ENCODE assay signal across 19 cellular contexts in the genomic region with DNA sequence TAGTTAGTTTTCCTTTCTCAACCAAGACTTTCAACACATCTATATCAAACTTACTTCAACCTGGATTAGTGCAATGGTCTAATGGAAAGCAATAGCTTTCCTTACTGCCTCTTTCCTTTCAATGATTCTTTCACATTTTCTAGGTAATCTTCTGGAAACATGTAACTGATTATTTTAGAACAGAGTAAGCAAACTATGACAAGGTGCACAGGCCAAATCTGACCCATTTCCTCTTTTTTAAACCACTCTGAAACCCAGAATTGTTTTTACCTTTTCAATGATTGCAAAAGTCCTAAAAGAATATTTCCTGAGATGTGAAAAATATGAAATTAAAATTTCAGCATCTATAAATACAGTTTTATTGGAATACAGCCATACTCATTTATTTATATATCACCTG.
A peak's percentile ranks its signal among the peaks of the same experiment; 100 is the strongest.
DNase-seq lines count a peak whose midpoint lies in the region; ATAC-seq, FAIRE-seq and TF ChIP-seq lines count a peak whose summit lies in the region.
"Had no signal": no experiment of that assay in that cellular context is flagged by ENCODE, and none has a peak within 500 bp of the region (broad histone marks: within the 10 kb centered on the region; RNA-seq: fewer than 3 reads in every experiment).

No MANE protein-coding gene starts in this region.

- ATAC-seq in GM19328 (IDR thresholded peaks at IDR 0.05; ENCODE audit: unreplicated experiment) (peak; percentile 43), HG02623 (IDR thresholded peaks at IDR 0.05; ENCODE audit: unreplicated experiment) (peak; percentile 66), HG03175 (IDR thresholded peaks at IDR 0.05; ENCODE audit: unreplicated experiment) (peak; percentile 54)
- ATAC-seq: activated T-cell treated with anti-CD3 and anti-CD28 coated beads, Interleukin-2, amount 50 U/mL, for 72 hours; lower lobe of right lung had no signal

- no peaks in the 10 kb centered on the region for H3K4me1 Mint-ChIP-seq in activated naive CD8-positive, alpha-beta T cell treated with anti-CD3 and anti-CD28 coated beads for 36 hours

- no peaks in the 10 kb centered on the region for H3K9me3 Mint-ChIP-seq in activated naive CD8-positive, alpha-beta T cell treated with anti-CD3 and anti-CD28 coated beads for 36 hours

- H3K27ac Mint-ChIP-seq in activated naive CD8-positive, alpha-beta T cell treated with anti-CD3 and anti-CD28 coated beads for 36 hours = no peak overlapping the region
- H3K27ac Mint-ChIP-seq: activated T-cell treated with anti-CD3 and anti-CD28 coated beads, Interleukin-2, amount 50 U/mL, for 72 hours had no signal

- no peaks in the 10 kb centered on the region for H3K27me3 Mint-ChIP-seq in activated naive CD8-positive, alpha-beta T cell treated with anti-CD3 and anti-CD28 coated beads for 36 hours

- no peak for DNase-seq in GM12891 (ENCODE audit: insufficient read length, low spot score)
- DNase-seq in activated naive CD8-positive, alpha-beta T cell treated with anti-CD3 and anti-CD28 coated beads for 36 hours = no peak
- no peak for DNase-seq in NCI-H146 (lab: John Stamatoyannopoulos, UW)
- no peak for DNase-seq in AML-193 (lab: John Stamatoyannopoulos, UW)
- no peak for DNase-seq in SIG-M5 (lab: John Stamatoyannopoulos, UW)
- DNase-seq: 8988T; activated T-cell treated with anti-CD3 and anti-CD28 coated beads, Interleukin-2, amount 50 U/mL, for 72 hours; brain microvascular endothelial cell; colonic mucosa; GF-D8; lower lobe of right lung; NCI-H1048; NCI-H69; nucleus accumbens; T-helper 2 cell had no signal

- H3K4me3 Mint-ChIP-seq in activated naive CD8-positive, alpha-beta T cell treated with anti-CD3 and anti-CD28 coated beads for 36 hours = no peak overlapping the region
- H3K4me3 Mint-ChIP-seq: activated T-cell treated with anti-CD3 and anti-CD28 coated beads, Interleukin-2, amount 50 U/mL, for 72 hours had no signal

- TF ChIP-seq POLR2A in GM12891 (IDR thresholded peaks at IDR 0.05; ENCODE audit: low read depth, low read length) = no peak

- H3K36me3 Mint-ChIP-seq in activated naive CD8-positive, alpha-beta T cell treated with anti-CD3 and anti-CD28 coated beads for 36 hours = no peaks in the 10 kb centered on the region

- FAIRE-seq in GM12891 (lab: Jason Lieb, UNC) = no peak
- FAIRE-seq: endometrium had no signal

TF ChIP-seq in GM12891, 5 proteins besides CTCF, POLR2A, EP300 and RAD21:
- TF ChIP-seq POLR2AphosphoS5 (IDR thresholded peaks at IDR 0.05; ENCODE audit: low read depth, low read length) (no peak), TAF1 (IDR thresholded peaks at IDR 0.05; ENCODE audit: low read depth, low read length) (no peak), SPI1 (IDR thresholded peaks at IDR 0.05; ENCODE audit: low read depth, low read length) (peak; percentile 87), PAX5 (IDR thresholded peaks at IDR 0.05; ENCODE audit: insufficient read depth, low read length, severe bottlenecking) (no peak), POU2F2 (IDR thresholded peaks at IDR 0.05; ENCODE audit: low read depth, low read length) (no peak)
